8 cellular contexts compared by ENCODE assay signal in genomic region chr14:54435500-54435981, GRCh38. TPM values are rescaled to one million over a fixed set of nuclear protein-coding genes. Genes with fewer than 3 reads are reported as not detected.
DNase-seq lines count a peak whose midpoint lies in the region; ATAC-seq, FAIRE-seq and TF ChIP-seq lines count a peak whose summit lies in the region.

No MANE protein-coding gene starts in this region.

- dilution Hi-C loops in keratinocyte (cut with MboI; ENCODE audit: extremely low pct_ligation_motif_present, low sequenced_read_pairs) = no loop called here

- H3K9ac ChIP-seq in keratinocyte (ENCODE audit: control insufficient read depth, extremely low read depth, insufficient read depth, low read length) = no peak overlapping the region

- H3K4me2 ChIP-seq in keratinocyte (ENCODE audit: control insufficient read depth, extremely low read depth, insufficient read depth, low read depth, low read length) = peak overlapping the region; percentile 61

- H3K36me3 ChIP-seq in keratinocyte (ENCODE audit: control insufficient read depth in 2 of 2, extremely low read depth in 1 of 2, insufficient read depth in 2 of 2, low read length in 2 of 2) = peaks cover 0 to 8% of the 10 kb centered on the region in 2 experiments

- no peaks in the 10 kb centered on the region for H3K9me3 ChIP-seq in keratinocyte (ENCODE audit: control insufficient read depth, low read depth, low read length)

- peak; percentile 74 for FAIRE-seq in keratinocyte (lab: Jason Lieb, UNC)

- peak overlapping the region; percentile 7 to 46 (median 20) for H3K4me3 Mint-ChIP-seq in T-cell

- ATAC-seq in HG02798 (IDR thresholded peaks at IDR 0.05; ENCODE audit: poor library complexity, unreplicated experiment) (peak; percentile 60), T-cell (replicated peaks in 1 of 4) (peak; percentile 28 to 55 (median 40))

- DNase-seq in GM12865 (ENCODE audit: low read depth) = peak; percentile 48
- no peak for DNase-seq in T-cell
- DNase-seq in keratinocyte (ENCODE audit: low read depth, low spot score) = peak; percentile 65
- DNase-seq in mesenteric fat pad (ENCODE audit: low spot score) = no peak
- no peak for DNase-seq in UCSD-AML1 (lab: John Stamatoyannopoulos, UW; ENCODE audit: unreplicated experiment)
- DNase-seq in SHP77 (lab: John Stamatoyannopoulos, UW) = no peak
- no peak for DNase-seq in NCI-H774 (lab: John Stamatoyannopoulos, UW)

- H3K27me3 Mint-ChIP-seq in T-cell = no peaks in the 10 kb centered on the region

- peak overlapping the region; percentile 43 for H3K4me3 ChIP-seq in GM12865 (ENCODE audit: low read depth, low read length)
- no peak overlapping the region for H3K4me3 ChIP-seq in keratinocyte (ENCODE audit: control insufficient read depth in 2 of 3, extremely low read depth in 1 of 3, insufficient read depth in 2 of 3, low read depth in 1 of 3, low read length in 3 of 3)

- peaks cover 4% of the 10 kb centered on the region for H3K9me1 ChIP-seq in keratinocyte (ENCODE audit: control insufficient read depth, extremely low read depth, insufficient read depth, low read length)

- peaks cover 69 to 76% (median 74%) of the 10 kb centered on the region in 3 donors for H3K4me1 Mint-ChIP-seq in T-cell

- TF ChIP-seq CTCF in GM12865 (IDR thresholded peaks at IDR 0.05; ENCODE audit: insufficient read depth, low read depth, low read length, missing control alignments) (no peak), keratinocyte (optimal IDR thresholded peaks at IDR 0.05 in 1 of 3, IDR thresholded peaks at IDR 0.05 in 1 of 3, conservative IDR thresholded peaks at IDR 0.05 in 1 of 3; ENCODE audit: extremely low read depth in 1 of 3, insufficient read depth in 2 of 3, low read length in 3 of 3) (no peak)

- CTCF ChIA-PET in T-cell (lab: Charles Lee) = interaction anchor here (0.9 to 1.1 kb wide), 2 partner anchors 12 to 39 kb away, joined by 3 to 4 read pairs; partner anchors contain the start of gene CDKN3 (in 1 of the 2)

- peaks cover 38% of the 10 kb centered on the region for H3K4me1 ChIP-seq in keratinocyte (ENCODE audit: control insufficient read depth, extremely low read depth, insufficient read depth, low read length)

- H3K27ac Mint-ChIP-seq in T-cell = peak overlapping the region; percentile 25 to 66

- POLR2A ChIA-PET in T-cell (lab: Charles Lee) = interaction anchor here in 1 of 2 donors (1.0 kb wide), 1 partner anchor 38 kb away, joined by 3 read pairs; no protein-coding TSS in a partner anchor

- H3K27me3 ChIP-seq in keratinocyte (ENCODE audit: control insufficient read depth, extremely low read depth, insufficient read depth, low read length) = no peaks in the 10 kb centered on the region

- peaks cover 23% of the 10 kb centered on the region for H3K36me3 Mint-ChIP-seq in T-cell

- H3K27ac ChIP-seq in keratinocyte (ENCODE audit: control insufficient read depth, insufficient read depth, low read length) = peak overlapping the region; percentile 63

- H4K20me1 ChIP-seq in keratinocyte (ENCODE audit: control insufficient read depth, extremely low read depth, insufficient read depth, low read length) = peaks cover 5% of the 10 kb centered on the region

- H3K79me2 ChIP-seq in keratinocyte (ENCODE audit: control insufficient read depth, insufficient read depth, low read length) = peaks cover 89% of the 10 kb centered on the region

- H3K9me3 Mint-ChIP-seq in T-cell = no peaks in the 10 kb centered on the region

- H2AFZ ChIP-seq in keratinocyte (ENCODE audit: control insufficient read depth, low read length) = no peak overlapping the region

RNA-seq across cellular contexts. Expression of gene CNIH1, which starts 5.6 kb away (rescaled TPM):
- 10 to 100 TPM; 39.1 to 52.7 (median 42.1) TPM for total RNA-seq in T-cell
- 220 to 322 TPM (median 314 TPM) in 3 replicates for polyA plus RNA-seq in keratinocyte
- polyA plus RNA-seq in keratinocyte (2011; ENCODE audit: low read depth) = 232 TPM
- polyA plus RNA-seq in keratinocyte (2011; cell fraction: cytosol; rRNA removed) = 185 and 284 TPM in 2 replicates
- polyA plus RNA-seq in keratinocyte (2011; cell fraction: nucleus; rRNA removed) = 124 and 150 TPM in 2 replicates
- 135 and 160 TPM in 2 replicates for polyA plus RNA-seq in keratinocyte (2012; ENCODE audit: low replicate concordance)
- 161 to 241 TPM (median 212 TPM) in 3 replicates for polyA minus RNA-seq in keratinocyte
- polyA minus RNA-seq in keratinocyte (2011; cell fraction: cytosol; rRNA and poly(A)+ RNA removed) = 129 TPM
- 51.6 and 76.4 TPM in 2 replicates for polyA minus RNA-seq in keratinocyte (2011; cell fraction: nucleus; rRNA and poly(A)+ RNA removed)
- 101 TPM for total RNA-seq in mesenteric fat pad

RNA-seq across cellular contexts. Expression of gene CDKN3, which starts 38.7 kb away (rescaled TPM):
- total RNA-seq in T-cell = 1 to 10 TPM; 1.2 to 2.7 (median 1.6) TPM
- polyA plus RNA-seq in keratinocyte = 6.8 to 51.6 TPM (median 26.8 TPM) in 3 replicates
- polyA plus RNA-seq in keratinocyte (2011; ENCODE audit: low read depth) = not detected
- 9.2 and 20.8 TPM in 2 replicates for polyA plus RNA-seq in keratinocyte (2011; cell fraction: cytosol; rRNA removed)
- polyA plus RNA-seq in keratinocyte (2011; cell fraction: nucleus; rRNA removed) = 3.2 and 3.8 TPM in 2 replicates
- 0.30 and 28.7 TPM in 2 replicates for polyA plus RNA-seq in keratinocyte (2012; ENCODE audit: low replicate concordance)
- polyA minus RNA-seq in keratinocyte = 2.4 to 22.9 TPM (median 7.5 TPM) in 3 replicates
- 2.5 TPM for polyA minus RNA-seq in keratinocyte (2011; cell fraction: cytosol; rRNA and poly(A)+ RNA removed)
- 0.63 and 3.3 TPM in 2 replicates for polyA minus RNA-seq in keratinocyte (2011; cell fraction: nucleus; rRNA and poly(A)+ RNA removed)
- 1.7 TPM for total RNA-seq in mesenteric fat pad

RNA-seq across cellular contexts. Expression of gene GMFB, which starts 53.2 kb away (rescaled TPM):
- total RNA-seq in T-cell = 10 to 100 TPM; 26.2 to 33.0 (median 27.8) TPM
- polyA plus RNA-seq in keratinocyte = 21.6 to 50.5 TPM (median 27.3 TPM) in 3 replicates
- polyA plus RNA-seq in keratinocyte (2011; ENCODE audit: low read depth) = 46.4 TPM
- 21.0 and 39.3 TPM in 2 replicates for polyA plus RNA-seq in keratinocyte (2011; cell fraction: cytosol; rRNA removed)
- polyA plus RNA-seq in keratinocyte (2011; cell fraction: nucleus; rRNA removed) = 15.4 and 23.2 TPM in 2 replicates
- polyA plus RNA-seq in keratinocyte (2012; ENCODE audit: low replicate concordance) = 20.8 and 39.9 TPM in 2 replicates
- 4.4 to 33.0 TPM (median 15.3 TPM) in 3 replicates for polyA minus RNA-seq in keratinocyte
- 12.1 TPM for polyA minus RNA-seq in keratinocyte (2011; cell fraction: cytosol; rRNA and poly(A)+ RNA removed)
- 9.2 and 18.3 TPM in 2 replicates for polyA minus RNA-seq in keratinocyte (2011; cell fraction: nucleus; rRNA and poly(A)+ RNA removed)
- total RNA-seq in mesenteric fat pad = 86.0 TPM

Comparison
In these comparisons a context has a peak if more than half of its experiments do, and no peak if none do; other contexts are left out.
1. DNase-seq: peak in GM12865 (single experiment) and keratinocyte (single experiment); none in T-cell (0 of 34), mesenteric fat pad (single experiment), UCSD-AML1 (single experiment), SHP77 (0 of 2) and NCI-H774 (single experiment).